Comparison of ENCODE assay signal across 8 cellular contexts in the genomic region with DNA sequence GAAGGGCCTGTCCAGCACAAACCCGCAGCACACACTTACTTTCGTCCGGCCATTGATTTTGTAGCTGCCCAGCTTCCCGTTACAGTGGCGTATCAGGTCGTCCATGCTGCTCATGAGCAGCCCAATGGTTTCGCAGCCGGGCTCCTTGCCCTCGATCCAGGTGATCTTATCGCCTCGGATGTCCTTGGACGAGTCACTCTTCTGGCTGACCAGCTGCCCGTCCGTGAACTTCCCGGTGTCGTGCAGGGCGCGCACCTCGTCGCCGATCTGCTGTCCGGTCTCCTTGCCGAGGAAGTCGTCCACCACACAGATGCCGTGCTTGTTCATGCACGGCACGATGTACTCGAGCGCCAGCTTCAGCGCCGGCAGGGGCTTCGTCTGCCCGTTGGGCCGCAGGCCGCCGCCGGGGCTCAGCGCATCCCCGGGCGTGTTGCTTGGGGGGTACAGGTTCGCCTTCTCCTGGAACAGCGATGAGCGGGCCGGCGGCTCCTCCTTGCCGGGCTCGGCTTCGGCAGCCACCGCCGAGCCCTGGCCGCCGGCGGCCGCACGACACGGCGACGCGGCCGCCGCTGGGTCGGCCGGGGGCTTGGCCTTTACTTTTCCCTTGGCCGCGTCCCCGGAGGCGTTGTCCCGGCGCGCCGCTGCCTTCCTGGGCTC.
DNase-seq lines count a peak whose midpoint lies in the region; ATAC-seq and TF ChIP-seq lines count a peak whose summit lies in the region.

No MANE protein-coding gene starts in this region.

- H3K27ac ChIP-seq in muscle layer of colon (ENCODE audit: low read depth, low read length) (peak overlapping the region; percentile 87), substantia nigra (ENCODE audit: low read depth, low read length, poor library complexity, severe bottlenecking) (peak overlapping the region; percentile 90)

- peak overlapping the region; percentile 44 for H3K9ac ChIP-seq in muscle layer of colon (ENCODE audit: low read length)

- H3K4me1 ChIP-seq in muscle layer of colon (ENCODE audit: insufficient read depth, low read length), result peaks cover 37% of the 10 kb centered on the region

- H3K9me3 ChIP-seq in muscle layer of colon (ENCODE audit: low read length), result no peaks in the 10 kb centered on the region

- peak; percentile 8 for ATAC-seq in GM18498 (IDR thresholded peaks at IDR 0.05; ENCODE audit: unreplicated experiment)
- peak; percentile 8 for ATAC-seq in HG02610 (IDR thresholded peaks at IDR 0.05; ENCODE audit: unreplicated experiment)

- no peak for TF ChIP-seq POLR2A in erythroblast (IDR thresholded peaks at IDR 0.05; ENCODE audit: low read length)

- H3K27me3 ChIP-seq in muscle layer of colon (ENCODE audit: control insufficient read depth in 1 of 2, insufficient read depth in 2 of 2, low read length in 2 of 2), result no peaks in the 10 kb centered on the region

- peak overlapping the region; percentile 62 to 65 for H3K4me3 ChIP-seq in muscle layer of colon (ENCODE audit: low read depth in 1 of 2, low read length in 2 of 2)

- H3K36me3 ChIP-seq in muscle layer of colon (ENCODE audit: insufficient read depth, low read length), result no peaks in the 10 kb centered on the region

- peak; percentile 35 for DNase-seq in NCI-H2227 (lab: John Stamatoyannopoulos, UW; ENCODE audit: unreplicated experiment)
- DNase-seq in activated T-cell treated with anti-CD3 and anti-CD28 coated beads for 1 hour (ENCODE audit: low read depth), result peak; percentile 12
- DNase-seq in erythroblast (lab: John Stamatoyannopoulos, UW), result peak; percentile 79 to 80
- DNase-seq in substantia nigra (lab: John Stamatoyannopoulos, UW), result peak in 36 of 49 donors; percentile 12 to 72 (median 28)
- DNase-seq in HuH-7.5 (ENCODE audit: low spot score), result no peak
